16 cellular contexts compared by ENCODE assay signal in genomic region chr13:26599403-26599802, GRCh38. TPM values are rescaled to one million over a fixed set of nuclear protein-coding genes. Genes with fewer than 3 reads are reported as not detected.
DNase-seq lines count a peak whose midpoint lies in the region; ATAC-seq lines count a peak whose summit lies in the region.
"Had no signal": no experiment of that assay in that cellular context is flagged by ENCODE, and none has a peak within 500 bp of the region (broad histone marks: within the 10 kb centered on the region; RNA-seq: fewer than 3 reads in every experiment).

No MANE protein-coding gene starts in this region.

- POLR2A ChIA-PET in activated CD4-positive, alpha-beta T cell treated with anti-CD3 and anti-CD28 coated beads, Interleukin-2, amount 10 ng/mL, durations not matched to agents 7 days and 5 days (lab: Charles Lee): no interaction called here

- H3K36me3 ChIP-seq in mesendoderm (ENCODE audit: control insufficient read depth, insufficient read depth, low read length): no peaks in the 10 kb centered on the region

- no CpG with 5 or more reads among the region's 1 CpG for WGBS in mesendoderm (ENCODE audit: extremely low coverage, insufficient coverage, low lambda C conversion rate)

- no peak overlapping the region for H3K18ac ChIP-seq in mesendoderm (ENCODE audit: low read length)

- H3K56ac ChIP-seq in mesendoderm (ENCODE audit: low read length): no peak overlapping the region

- no peak overlapping the region for H3K4me3 Mint-ChIP-seq in activated CD4-positive, alpha-beta T cell treated with anti-CD3 and anti-CD28 coated beads, Interleukin-2, amount 10 ng/mL, durations not matched to agents 24 days and 14 days
- H3K4me3 Mint-ChIP-seq in activated CD4-positive, alpha-beta T cell treated with anti-CD3 and anti-CD28 coated beads, Interleukin-2, amount 10 ng/mL, durations not matched to agents 7 days and 5 days: no peak overlapping the region

- H2BK15ac ChIP-seq in mesendoderm (replicated peaks; ENCODE audit: low read depth): no peak overlapping the region

- no peaks in the 10 kb centered on the region for H3K36me3 Mint-ChIP-seq in activated CD4-positive, alpha-beta T cell treated with anti-CD3 and anti-CD28 coated beads, Interleukin-2, amount 10 ng/mL, durations not matched to agents 24 days and 14 days (ENCODE audit: low read depth)
- no peaks in the 10 kb centered on the region for H3K36me3 Mint-ChIP-seq in activated CD4-positive, alpha-beta T cell treated with anti-CD3 and anti-CD28 coated beads, Interleukin-2, amount 10 ng/mL, durations not matched to agents 7 days and 5 days (ENCODE audit: low read depth)

- no peak overlapping the region for H3K23ac ChIP-seq in mesendoderm (ENCODE audit: low read length)

- peaks cover 8% of the 10 kb centered on the region for H3K4me1 ChIP-seq in mesendoderm (ENCODE audit: control insufficient read depth, low read depth, low read length)
- H3K4me1 ChIP-seq: Caco-2 had no signal

- H2AK5ac ChIP-seq in mesendoderm (ENCODE audit: low read length): no peak overlapping the region

- no peak overlapping the region for H3K4ac ChIP-seq in mesendoderm (ENCODE audit: low read depth, low read length)

- no peak overlapping the region for H3K4me3 ChIP-seq in mesendoderm (ENCODE audit: low read length)
- H3K4me3 ChIP-seq: GM23248 had no signal

- peaks cover 8% of the 10 kb centered on the region for H3K4me1 Mint-ChIP-seq in activated CD4-positive, alpha-beta T cell treated with anti-CD3 and anti-CD28 coated beads, Interleukin-2, amount 10 ng/mL, durations not matched to agents 24 days and 14 days
- H3K4me1 Mint-ChIP-seq in activated CD4-positive, alpha-beta T cell treated with anti-CD3 and anti-CD28 coated beads, Interleukin-2, amount 10 ng/mL, durations not matched to agents 7 days and 5 days: peaks cover 15% of the 10 kb centered on the region

- intact Hi-C loops in activated CD4-positive, alpha-beta T cell treated with anti-CD3 and anti-CD28 coated beads, Interleukin-2, amount 10 ng/mL, durations not matched to agents 24 days and 14 days (cut with micrococcal nuclease): no loop called here
- intact Hi-C loops in left ventricle myocardium superior (cut with micrococcal nuclease): no loop called here

- H3K79me1 ChIP-seq in mesendoderm (ENCODE audit: low read length): peaks cover 3% of the 10 kb centered on the region

- peaks cover 5% of the 10 kb centered on the region for H3K27me3 Mint-ChIP-seq in activated CD4-positive, alpha-beta T cell treated with anti-CD3 and anti-CD28 coated beads, Interleukin-2, amount 10 ng/mL, durations not matched to agents 24 days and 14 days
- H3K27me3 Mint-ChIP-seq in activated CD4-positive, alpha-beta T cell treated with anti-CD3 and anti-CD28 coated beads, Interleukin-2, amount 10 ng/mL, durations not matched to agents 7 days and 5 days: peaks cover 13% of the 10 kb centered on the region

- H3K9ac ChIP-seq in mesendoderm (ENCODE audit: low read length): no peak overlapping the region
- H3K9ac ChIP-seq: GM23248 had no signal

- H3K27ac Mint-ChIP-seq in activated CD4-positive, alpha-beta T cell treated with anti-CD3 and anti-CD28 coated beads, Interleukin-2, amount 10 ng/mL, durations not matched to agents 24 days and 14 days: no peak overlapping the region
- no peak overlapping the region for H3K27ac Mint-ChIP-seq in activated CD4-positive, alpha-beta T cell treated with anti-CD3 and anti-CD28 coated beads, Interleukin-2, amount 10 ng/mL, durations not matched to agents 7 days and 5 days

- ATAC-seq in left ventricle myocardium superior: no peak
- ATAC-seq: Panc1 had no signal

- no peak overlapping the region for H3K4me2 ChIP-seq in mesendoderm (ENCODE audit: low read length)

- H3K27me3 ChIP-seq in mesendoderm (ENCODE audit: insufficient read depth, low read length, poor library complexity): no peaks in the 10 kb centered on the region

- no peak overlapping the region for H2BK5ac ChIP-seq in mesendoderm (ENCODE audit: low read length)

- no peak overlapping the region for H4K5ac ChIP-seq in mesendoderm (ENCODE audit: low read length)

- CTCF ChIA-PET in activated CD4-positive, alpha-beta T cell treated with anti-CD3 and anti-CD28 coated beads, Interleukin-2, amount 10 ng/mL, durations not matched to agents 7 days and 5 days (lab: Charles Lee): no interaction called here

- peaks cover 5% of the 10 kb centered on the region for H3K79me2 ChIP-seq in mesendoderm (ENCODE audit: control insufficient read depth, insufficient read depth, low read length)

- peak; percentile 30 for DNase-seq in activated CD4-positive, alpha-beta T cell treated with anti-CD3 and anti-CD28 coated beads, Interleukin-2, amount 10 ng/mL, durations not matched to agents 24 days and 14 days
- DNase-seq in activated CD4-positive, alpha-beta T cell treated with anti-CD3 and anti-CD28 coated beads, Interleukin-2, amount 10 ng/mL, durations not matched to agents 7 days and 5 days: no peak
- DNase-seq in SK-N-DZ (ENCODE audit: low spot score) (peak; percentile 40), mesendoderm (peak; percentile 43), SHP77 (lab: John Stamatoyannopoulos, UW) (no peak), left ventricle myocardium superior (no peak), ACHN (no peak)
- DNase-seq: Caco-2, GM23248, MM.1S, NCI-H1105, NCI-H1694 treated with DMSO at 0.1 percent for 48 hours, NCI-H446 treated with DMSO at 0.1 percent for 48 hours, NCI-H748 treated with DMSO at 0.1 percent for 48 hours had no signal

- H3K27ac ChIP-seq in mesendoderm (ENCODE audit: low read depth, low read length): no peak overlapping the region

- peaks cover 6% of the 10 kb centered on the region for H3K9me3 Mint-ChIP-seq in activated CD4-positive, alpha-beta T cell treated with anti-CD3 and anti-CD28 coated beads, Interleukin-2, amount 10 ng/mL, durations not matched to agents 24 days and 14 days
- H3K9me3 Mint-ChIP-seq in activated CD4-positive, alpha-beta T cell treated with anti-CD3 and anti-CD28 coated beads, Interleukin-2, amount 10 ng/mL, durations not matched to agents 7 days and 5 days: peaks cover 3% of the 10 kb centered on the region

- H2BK120ac ChIP-seq in mesendoderm (ENCODE audit: low read depth, low read length): no peak overlapping the region

- H4K8ac ChIP-seq in mesendoderm (ENCODE audit: low read depth, low read length): no peak overlapping the region

- in situ Hi-C loops in ACHN (cut with HindIII; ENCODE audit: low pct_ligation_motif_present, low pct_unique_long_range_greater_than_20kb, low sequenced_read_pairs): no loop called here

RNA-seq across cellular contexts. Expression of gene WASF3, which starts 41.9 kb away (rescaled TPM):
- total RNA-seq in activated CD4-positive, alpha-beta T cell treated with anti-CD3 and anti-CD28 coated beads, Interleukin-2, amount 10 ng/mL, durations not matched to agents 24 days and 14 days: 0.07 and 0.36 TPM in 2 replicates
- total RNA-seq in activated CD4-positive, alpha-beta T cell treated with anti-CD3 and anti-CD28 coated beads, Interleukin-2, amount 10 ng/mL, durations not matched to agents 7 days and 5 days: under 1 TPM in 1 of 2 experiments, not detected in 1; 0.12 TPM
- 12.2 and 12.7 TPM in 2 replicates for polyA plus RNA-seq in SK-N-DZ (2014; cell fraction: cytosol; rRNA removed)
- polyA plus RNA-seq in SK-N-DZ (2014; cell fraction: nucleus; rRNA removed): 7.6 and 7.9 TPM in 2 replicates
- 12.5 TPM for polyA plus RNA-seq in mesendoderm (2013, experiment 1 of 2)
- 13.1 TPM for polyA plus RNA-seq in mesendoderm (2013, experiment 2 of 2)
- 11.5 TPM for total RNA-seq in left ventricle myocardium superior
- total RNA-seq: Caco-2; T-helper 1 cell treated with Interleukin-12 subunit alpha and Interleukin-12 subunit beta and Interleukin-4 antibody, amounts not matched to agents 30 ng/mL and 1 ng/mL, for 36 hours had no signal

Comparison
In these comparisons a context has a peak if more than half of its experiments do, and no peak if none do; other contexts are left out.
1. DNase-seq: peak in activated CD4-positive, alpha-beta T cell treated with anti-CD3 and anti-CD28 coated beads, Interleukin-2, amount 10 ng/mL, durations not matched to agents 24 days and 14 days (single experiment), SK-N-DZ (single experiment) and mesendoderm (single experiment); none in activated CD4-positive, alpha-beta T cell treated with anti-CD3 and anti-CD28 coated beads, Interleukin-2, amount 10 ng/mL, durations not matched to agents 7 days and 5 days (single experiment), SHP77 (0 of 2), left ventricle myocardium superior (single experiment) and ACHN (single experiment).